Comparison of ENCODE assay signal across 16 cellular contexts in genomic region chr6:163193326-163193725, GRCh38.
A peak's percentile ranks its signal among the peaks of the same experiment; 100 is the strongest.
DNase-seq lines count a peak whose midpoint lies in the region; ATAC-seq and TF ChIP-seq lines count a peak whose summit lies in the region.
"Had no signal": no experiment of that assay in that cellular context is flagged by ENCODE, and none has a peak within 500 bp of the region (broad histone marks: within the 10 kb centered on the region; RNA-seq: fewer than 3 reads in every experiment).

No MANE protein-coding gene starts in this region.

- H3K79me2 ChIP-seq in neural progenitor cell (ENCODE audit: low read depth): no peaks in the 10 kb centered on the region

- H3K36me3 ChIP-seq in neural progenitor cell (no peaks in the 10 kb centered on the region), tibial nerve (no peaks in the 10 kb centered on the region), psoas muscle (ENCODE audit: insufficient read depth in 1 of 2, low read depth in 1 of 2) (no peaks in the 10 kb centered on the region)
- H3K36me3 ChIP-seq: BE2C had no signal

- no peak overlapping the region for H3K4me2 ChIP-seq in neural progenitor cell

- H3F3A ChIP-seq in neural progenitor cell (ENCODE audit: low read depth): no peaks in the 10 kb centered on the region

- H4K20me1 ChIP-seq in neural progenitor cell (ENCODE audit: low read depth): no peaks in the 10 kb centered on the region

- WGBS in tibial nerve, 2 donors: 52 to 54% methylated on average over 7 of the region's 7 CpGs
- 85 to 90% (median 86%) methylated on average over 7 of the region's 7 CpGs for WGBS in psoas muscle, 3 donors

- H3K9ac ChIP-seq in neural progenitor cell: no peak overlapping the region

- no peaks in the 10 kb centered on the region for H3K36me3 Mint-ChIP-seq in neural progenitor cell
- H3K36me3 Mint-ChIP-seq: CD4-positive, alpha-beta memory T cell had no signal

- peak overlapping the region; percentile 75 for H3K27ac Mint-ChIP-seq in neural progenitor cell
- H3K27ac Mint-ChIP-seq: CD4-positive, alpha-beta memory T cell; H9 had no signal

- H3K27me3 Mint-ChIP-seq in neural progenitor cell (ENCODE audit: insufficient read depth, low read depth): peaks cover 9% of the 10 kb centered on the region

- H3K4me3 ChIP-seq in dorsolateral prefrontal cortex (no peak overlapping the region), neural progenitor cell (no peak overlapping the region), tibial nerve (no peak overlapping the region), psoas muscle (no peak overlapping the region)
- H3K4me3 ChIP-seq: GM12878 had no signal

- DNase-seq in dorsolateral prefrontal cortex (no peak), neural progenitor cell (ENCODE audit: low spot score) (no peak), tibial nerve (ENCODE audit: low spot score in 2 of 2) (no peak), psoas muscle (no peak), NCI-H345 (lab: John Stamatoyannopoulos, UW) (no peak)
- DNase-seq: BE2C; CD4-positive, alpha-beta memory T cell; DMS79 treated with DMSO at 0.1 percent for 48 hours; GF-D8; H9 had no signal

- ATAC-seq in psoas muscle (no peak), HG03342 (IDR thresholded peaks at IDR 0.05; ENCODE audit: unreplicated experiment) (no peak)
- ATAC-seq: GM12878, HepG2 had no signal

- peaks cover 3% of the 10 kb centered on the region for H3K9me3 Mint-ChIP-seq in neural progenitor cell
- H3K9me3 Mint-ChIP-seq: CD4-positive, alpha-beta memory T cell; H9 had no signal

- H3K27ac ChIP-seq in angular gyrus (ENCODE audit: low read depth, low read length): peak overlapping the region; percentile 100
- H3K27ac ChIP-seq in dorsolateral prefrontal cortex: peak overlapping the region; percentile 72 to 100 (median 97)
- no peak overlapping the region for H3K27ac ChIP-seq in neural progenitor cell
- H3K27ac ChIP-seq in tibial nerve: peak overlapping the region in 3 of 4 donors; percentile 72 to 88 (median 80)
- H3K27ac ChIP-seq in psoas muscle: no peak overlapping the region
- H3K27ac ChIP-seq: C4-2B had no signal

- H3K27me3 ChIP-seq in dorsolateral prefrontal cortex (no peaks in the 10 kb centered on the region), neural progenitor cell (no peaks in the 10 kb centered on the region), tibial nerve (no peaks in the 10 kb centered on the region), psoas muscle (ENCODE audit: insufficient read depth in 3 of 3, low read length in 2 of 3) (no peaks in the 10 kb centered on the region)
- H3K27me3 ChIP-seq: BE2C had no signal

- no peak for TF ChIP-seq CTCF in dorsolateral prefrontal cortex (IDR thresholded peaks at IDR 0.05 in 54 of 56, conservative IDR thresholded peaks at IDR 0.05 in 2 of 56; ENCODE audit: low read depth in 1 of 56, partially characterized antibody in 56 of 56)
- TF ChIP-seq CTCF in neural progenitor cell (IDR thresholded peaks at IDR 0.05): no peak
- no peak for TF ChIP-seq CTCF in tibial nerve (IDR thresholded peaks at IDR 0.05)
- no peak for TF ChIP-seq CTCF in psoas muscle (IDR thresholded peaks at IDR 0.05)

- no peaks in the 10 kb centered on the region for H3K9me3 ChIP-seq in neural progenitor cell (ENCODE audit: low read depth)
- H3K9me3 ChIP-seq in tibial nerve: no peaks in the 10 kb centered on the region
- no peaks in the 10 kb centered on the region for H3K9me3 ChIP-seq in psoas muscle
- H3K9me3 ChIP-seq: BE2C had no signal

- no peak overlapping the region for H2AFZ ChIP-seq in neural progenitor cell (replicated peaks)

- H3K4me1 ChIP-seq in neural progenitor cell (no peaks in the 10 kb centered on the region), tibial nerve (peaks cover 0 to 23% (median 9%) of the 10 kb centered on the region in 4 donors), psoas muscle (peaks cover 6% of the 10 kb centered on the region)
- H3K4me1 ChIP-seq: BE2C had no signal

- no peak for TF ChIP-seq POLR2A in tibial nerve (IDR thresholded peaks at IDR 0.05)

- H3K4me3 Mint-ChIP-seq in neural progenitor cell: no peak overlapping the region
- H3K4me3 Mint-ChIP-seq: CD4-positive, alpha-beta memory T cell; H9; IgD-negative memory B cell had no signal

- no peak for TF ChIP-seq EP300 in tibial nerve (IDR thresholded peaks at IDR 0.05)

- no peaks in the 10 kb centered on the region for H3K4me1 Mint-ChIP-seq in neural progenitor cell
- H3K4me1 Mint-ChIP-seq: CD4-positive, alpha-beta memory T cell; IgD-negative memory B cell had no signal

- intact Hi-C loops in dorsolateral prefrontal cortex (cut with DNase I): no loop called here
- intact Hi-C loops in psoas muscle (cut with DNase I): no loop called here

Comparison
In these comparisons a context has a peak if more than half of its experiments do, and no peak if none do; other contexts are left out.
1. H3K27ac ChIP-seq: peak in angular gyrus (single experiment), dorsolateral prefrontal cortex (59 of 59) and tibial nerve (3 of 4); none in neural progenitor cell (single experiment) and psoas muscle (single experiment).